Comparison of ENCODE assay signal across 8 cellular contexts in genomic region chr12:72346331-72346944, GRCh38.
DNase-seq lines count a peak whose midpoint lies in the region; ATAC-seq and TF ChIP-seq lines count a peak whose summit lies in the region.

No MANE protein-coding gene starts in this region.

- POLR2A ChIA-PET in AG04450 (lab: Yijun Ruan, JAX) = no interaction called here

- no peak overlapping the region for H3K27ac ChIP-seq in AG04450 (ENCODE audit: low read depth, low read length)
- no peak overlapping the region for H3K27ac ChIP-seq in RWPE2 (ENCODE audit: poor library complexity, severe bottlenecking)
- H3K27ac ChIP-seq in lower lobe of right lung = no peak overlapping the region
- no peak overlapping the region for H3K27ac ChIP-seq in transverse colon

- H3K9me3 ChIP-seq in AG04450 (ENCODE audit: control insufficient read depth, insufficient read depth, low read length) (no peaks in the 10 kb centered on the region), MG63 (no peaks in the 10 kb centered on the region), RWPE2 (ENCODE audit: severe bottlenecking) (peaks cover 2% of the 10 kb centered on the region), lower lobe of right lung (no peaks in the 10 kb centered on the region), transverse colon (no peaks in the 10 kb centered on the region)

- peak; percentile 63 for DNase-seq in AG04450 (ENCODE audit: low read depth, low spot score)
- DNase-seq in MG63 = peak; percentile 49
- DNase-seq in RWPE2 (ENCODE audit: low spot score) = no peak
- peak; percentile 91 for DNase-seq in choroid plexus epithelial cell (ENCODE audit: low read depth)
- DNase-seq in lower lobe of right lung = no peak
- peak; percentile 50 for DNase-seq in transverse colon

- no peak for TF ChIP-seq EP300 in transverse colon (IDR thresholded peaks at IDR 0.05; ENCODE audit: low read depth)

- TF ChIP-seq CTCF in AG04450 (IDR thresholded peaks at IDR 0.05; ENCODE audit: low read depth, low read length) (peak; percentile 74), GM12873 (IDR thresholded peaks at IDR 0.05; ENCODE audit: insufficient read depth, low read depth, low read length, missing control alignments) (peak; percentile 64), RWPE2 (IDR thresholded peaks at IDR 0.05; ENCODE audit: poor library complexity, severe bottlenecking) (peak; percentile 74), choroid plexus epithelial cell (conservative IDR thresholded peaks at IDR 0.05; ENCODE audit: low read depth, low read length) (peak; percentile 79), lower lobe of right lung (IDR thresholded peaks at IDR 0.05) (peak; percentile 60), transverse colon (IDR thresholded peaks at IDR 0.05) (peak; percentile 32 to 59 (median 47))

- CTCF ChIA-PET in AG04450 (lab: Charles Lee) = interaction anchor here (0.6 to 3.3 kb wide), 21 partner anchors 16 to 427 kb away, joined by 3 to 12 read pairs (median 4); partner anchors contain the start of gene TRHDE

- H3K4me3 ChIP-seq in AG04450 (ENCODE audit: low read depth, low read length) (no peak overlapping the region), MG63 (no peak overlapping the region), RWPE2 (ENCODE audit: severe bottlenecking) (no peak overlapping the region), choroid plexus epithelial cell (ENCODE audit: low read depth, low read length) (no peak overlapping the region), lower lobe of right lung (no peak overlapping the region), transverse colon (no peak overlapping the region)

- no peaks in the 10 kb centered on the region for H3K27me3 ChIP-seq in AG04450 (ENCODE audit: control insufficient read depth, insufficient read depth, low read length)
- no peaks in the 10 kb centered on the region for H3K27me3 ChIP-seq in MG63
- H3K27me3 ChIP-seq in RWPE2 (ENCODE audit: insufficient read depth, poor library complexity, severe bottlenecking) = peaks cover 3% of the 10 kb centered on the region
- no peaks in the 10 kb centered on the region for H3K27me3 ChIP-seq in lower lobe of right lung (ENCODE audit: low read depth)
- H3K27me3 ChIP-seq in transverse colon = no peaks in the 10 kb centered on the region

- TF ChIP-seq POLR2A in transverse colon (IDR thresholded peaks at IDR 0.05) = no peak

- intact Hi-C loops in lower lobe of right lung (cut with DNase I) (no loop called here), transverse colon (cut with DNase I; ENCODE audit: low total_unique reads) (no loop called here)

- in situ Hi-C loops in transverse colon (cut with MboI; ENCODE audit: low pct_ligation_motif_present in 1 of 4, low pct_unique_long_range_greater_than_20kb in 1 of 4, low sequenced_read_pairs in 3 of 4) = no loop called here

- 0 to 31% methylated on average over 2 to 6 of the region's 6 CpGs for WGBS in transverse colon (ENCODE audit: low coverage in 1 of 2), 2 donors

- ATAC-seq in HG02610 (IDR thresholded peaks at IDR 0.05; ENCODE audit: unreplicated experiment) = peak; percentile 97
- ATAC-seq in RWPE2 (ENCODE audit: low read depth) = peak; percentile 93
- peak; percentile 77 to 81 for ATAC-seq in lower lobe of right lung

- H3K4me1 ChIP-seq in RWPE2 (ENCODE audit: insufficient read depth, poor library complexity, severe bottlenecking) (no peaks in the 10 kb centered on the region), lower lobe of right lung (no peaks in the 10 kb centered on the region), transverse colon (no peaks in the 10 kb centered on the region)

- H3K36me3 ChIP-seq in MG63 = no peaks in the 10 kb centered on the region
- H3K36me3 ChIP-seq in RWPE2 (ENCODE audit: low read depth) = no peaks in the 10 kb centered on the region
- no peaks in the 10 kb centered on the region for H3K36me3 ChIP-seq in lower lobe of right lung
- H3K36me3 ChIP-seq in transverse colon = no peaks in the 10 kb centered on the region

Comparison
In these comparisons a context has a peak if more than half of its experiments do, and no peak if none do; other contexts are left out.
1. DNase-seq: peak in AG04450 (single experiment), MG63 (single experiment), choroid plexus epithelial cell (single experiment) and transverse colon (single experiment); none in RWPE2 (single experiment) and lower lobe of right lung (single experiment).
2. Peak in every context shown above with its lines, with median percentiles within 50 percentile points of each other: CTCF ChIP-seq and ATAC-seq.